ENCODE assay signal across 12 cellular contexts in the genomic region with DNA sequence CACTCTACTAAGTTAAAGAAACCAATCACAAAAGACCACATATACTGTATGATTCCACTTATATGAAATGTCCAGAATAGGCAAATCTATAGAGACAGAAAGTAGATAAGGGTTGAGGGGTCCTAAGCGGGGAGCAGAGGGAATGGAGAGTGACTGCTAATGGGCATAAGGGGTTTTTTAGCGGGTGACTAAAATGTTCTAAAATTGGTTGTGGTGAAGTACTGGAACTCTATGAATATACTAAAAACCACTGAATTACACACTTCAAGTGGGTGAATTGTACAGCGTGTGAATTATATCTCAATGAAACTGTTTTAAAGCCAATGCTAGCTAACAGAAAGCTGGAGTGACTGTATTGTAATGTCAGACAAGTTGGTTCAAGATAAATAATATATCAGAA.
"Had no signal": no experiment of that assay in that cellular context is flagged by ENCODE, and none has a peak within 500 bp of the region (broad histone marks: within the 10 kb centered on the region; RNA-seq: fewer than 3 reads in every experiment).

No MANE protein-coding gene starts in this region.

- DNase-seq: activated CD4-positive, alpha-beta T cell treated with anti-CD3 and anti-CD28 coated beads, Interleukin-2, amount 10 ng/mL, durations not matched to agents 24 days and 14 days; activated gamma-delta T cell; left colon; lower lobe of right lung; pancreas; retina; SIG-M5; trophoblast cell had no signal

- H3K36me3 ChIP-seq: cardiac muscle cell, gastroesophageal sphincter, pancreas had no signal

- H3K4me3 Mint-ChIP-seq: activated CD4-positive, alpha-beta T cell treated with anti-CD3 and anti-CD28 coated beads, Interleukin-2, amount 10 ng/mL, durations not matched to agents 24 days and 14 days; stimulated activated memory B cell treated with anti-CD40 and anti-IgM and Interleukin-4, amounts not matched to agents 10 μg/mL and 1 μg/mL and 100 μg/mL, for 72 hours; T-helper 1 cell treated with Interleukin-12 subunit alpha and Interleukin-12 subunit beta and Interleukin-4 antibody, amounts not matched to agents 30 μg/mL and 1 μg/mL, for 36 hours had no signal

- H3K27ac Mint-ChIP-seq: stimulated activated memory B cell treated with anti-CD40 and anti-IgM and Interleukin-4, amounts not matched to agents 10 μg/mL and 1 μg/mL and 100 μg/mL, for 72 hours; T-helper 1 cell treated with Interleukin-12 subunit alpha and Interleukin-12 subunit beta and Interleukin-4 antibody, amounts not matched to agents 30 μg/mL and 1 μg/mL, for 36 hours had no signal

- ATAC-seq: gastroesophageal sphincter; left colon; lower lobe of right lung; pancreas; stimulated activated memory B cell treated with anti-CD40 and anti-IgM and Interleukin-4, amounts not matched to agents 10 μg/mL and 1 μg/mL and 100 μg/mL, for 72 hours had no signal

- H3K27ac ChIP-seq: cardiac muscle cell, gastroesophageal sphincter, lower lobe of right lung, pancreas had no signal

- H3K27me3 ChIP-seq: cardiac muscle cell, gastroesophageal sphincter, pancreas had no signal

- H3K9me3 ChIP-seq: gastroesophageal sphincter, lower lobe of right lung, pancreas had no signal

- H3K4me1 ChIP-seq: pancreas had no signal

- H3K9me3 Mint-ChIP-seq: activated CD4-positive, alpha-beta T cell treated with anti-CD3 and anti-CD28 coated beads, Interleukin-2, amount 10 ng/mL, durations not matched to agents 24 days and 14 days; stimulated activated memory B cell treated with anti-CD40 and anti-IgM and Interleukin-4, amounts not matched to agents 10 μg/mL and 1 μg/mL and 100 μg/mL, for 72 hours; T-helper 1 cell treated with Interleukin-12 subunit alpha and Interleukin-12 subunit beta and Interleukin-4 antibody, amounts not matched to agents 30 μg/mL and 1 μg/mL, for 36 hours had no signal

- H3K27me3 Mint-ChIP-seq: activated CD4-positive, alpha-beta T cell treated with anti-CD3 and anti-CD28 coated beads, Interleukin-2, amount 10 ng/mL, durations not matched to agents 24 days and 14 days; stimulated activated memory B cell treated with anti-CD40 and anti-IgM and Interleukin-4, amounts not matched to agents 10 μg/mL and 1 μg/mL and 100 μg/mL, for 72 hours had no signal

- H3K4me3 ChIP-seq: cardiac muscle cell, gastroesophageal sphincter, lower lobe of right lung, pancreas had no signal
